ENCODE assay signal across 2 cellular contexts in the genomic region with DNA sequence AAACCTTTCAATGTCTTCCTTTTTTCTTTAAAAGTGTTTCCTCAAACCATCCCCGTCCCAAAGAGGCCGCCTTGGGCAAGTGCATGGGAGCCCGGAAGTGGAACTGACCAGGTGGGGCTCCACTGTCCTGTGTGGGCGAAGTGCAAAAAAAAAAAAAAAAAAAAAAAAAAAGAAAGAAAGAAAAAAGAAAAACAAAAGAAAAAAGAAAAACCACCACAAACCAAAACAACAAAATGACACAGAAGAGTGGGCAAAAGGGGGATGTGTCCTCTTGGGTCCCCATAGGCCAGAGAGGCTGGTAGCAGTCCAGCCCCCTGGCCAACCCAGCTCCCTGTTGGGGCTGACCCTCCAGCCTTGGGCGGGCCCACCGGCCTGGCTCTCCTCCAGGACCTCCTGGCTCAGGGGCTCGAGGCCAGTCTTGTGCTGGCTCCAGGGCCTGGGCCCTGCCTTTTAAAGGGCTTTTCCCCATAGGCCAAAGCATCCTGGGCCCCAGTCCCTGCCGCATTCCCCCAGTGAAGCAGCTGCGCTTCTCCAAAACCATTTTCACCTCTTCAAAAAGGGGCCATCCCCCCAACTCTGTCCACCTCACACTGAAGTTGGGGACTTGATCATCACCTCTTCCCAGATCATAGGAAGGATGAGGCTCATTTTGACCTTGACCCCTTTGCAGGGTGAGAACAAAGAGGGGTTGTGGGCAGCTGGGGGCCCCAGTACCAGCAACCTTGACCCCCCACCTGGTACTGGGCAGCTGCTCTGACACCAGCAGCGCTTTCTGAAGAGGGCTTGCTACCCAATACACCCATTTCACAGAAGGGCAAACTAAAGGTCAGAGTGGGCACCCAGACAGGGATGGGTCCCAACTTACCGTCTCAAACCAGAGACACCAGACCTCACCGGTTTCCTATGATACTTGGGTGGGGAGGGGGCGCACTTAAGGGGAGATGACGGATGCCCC.
TF ChIP-seq lines count a peak whose summit lies in the region.

No MANE protein-coding gene starts in this region.

TF ChIP-seq in SK-N-SH, 30 proteins besides CTCF, POLR2A, EP300 and RAD21:
- no peak for TF ChIP-seq REST (IDR thresholded peaks at IDR 0.05; ENCODE audit: low read depth, low read length)
- no peak for TF ChIP-seq MXI1 (IDR thresholded peaks at IDR 0.05; ENCODE audit: low read depth, low read length)
- no peak for TF ChIP-seq NFIC (IDR thresholded peaks at IDR 0.05; ENCODE audit: borderline replicate concordance)
TF ChIP-seq in SK-N-SH: peak in this region for 0.

TF ChIP-seq in SK-N-SH treated with all-trans-retinoic acid at 6 μM for 48 hours, 23 proteins besides CTCF, POLR2A, EP300 and RAD21 (continued from another document):
- no peak for TF ChIP-seq PATZ1 (CRISPR knock-in tag; IDR thresholded peaks at IDR 0.05; ENCODE audit: borderline replicate concordance)
- no peak for TF ChIP-seq ZFP30 (CRISPR knock-in tag; IDR thresholded peaks at IDR 0.05)
- no peak for TF ChIP-seq ARNTL (CRISPR knock-in tag; IDR thresholded peaks at IDR 0.05; ENCODE audit: borderline replicate concordance, low read depth)
